16 cellular contexts compared by ENCODE assay signal in genomic region chr17:55575058-55575606, GRCh38.
DNase-seq lines count a peak whose midpoint lies in the region; ATAC-seq and TF ChIP-seq lines count a peak whose summit lies in the region.
"Had no signal": no experiment of that assay in that cellular context is flagged by ENCODE, and none has a peak within 500 bp of the region (broad histone marks: within the 10 kb centered on the region; RNA-seq: fewer than 3 reads in every experiment).

No MANE protein-coding gene starts in this region.

- peaks cover 2% of the 10 kb centered on the region for H3K27me3 Mint-ChIP-seq in GM23338 (ENCODE audit: insufficient read depth, low read depth, poor library complexity)
- H3K27me3 Mint-ChIP-seq: CD4-positive, alpha-beta T cell had no signal

- ATAC-seq in GM23338 = no peak
- peak in 1 of 2 donors; percentile 25 for ATAC-seq in lower lobe of right lung
- ATAC-seq in upper lobe of right lung = peak; percentile 27
- ATAC-seq in HG03565 (IDR thresholded peaks at IDR 0.05; ENCODE audit: unreplicated experiment) = no peak

- H3K4me1 Mint-ChIP-seq in GM23338 = peaks cover 7% of the 10 kb centered on the region

- H3K9me3 Mint-ChIP-seq in GM23338 = no peaks in the 10 kb centered on the region; the same call in 1 of the 3 replicates
- H3K9me3 Mint-ChIP-seq: CD4-positive, alpha-beta T cell had no signal

- H3F3A ChIP-seq in GM23338 (replicated peaks; ENCODE audit: low read depth) = no peaks in the 10 kb centered on the region

- H2AFZ ChIP-seq in GM23338 = peak overlapping the region; percentile 98; the same call in 1 of the 2 replicates
- H2AFZ ChIP-seq: PC-9 had no signal

- H3K4me1 ChIP-seq in GM23338 (ENCODE audit: insufficient read depth) (peaks cover 7% of the 10 kb centered on the region; the same call in 1 of the 2 replicates), esophagus muscularis mucosa (peaks cover 3 to 24% (median 15%) of the 10 kb centered on the region in 4 donors), lower lobe of right lung (peaks cover 26% of the 10 kb centered on the region), upper lobe of right lung (peaks cover 19% of the 10 kb centered on the region)
- H3K4me1 ChIP-seq: BE2C had no signal

- no peak for TF ChIP-seq EP300 in esophagus muscularis mucosa (IDR thresholded peaks at IDR 0.05)

- no peak overlapping the region for H3K4me3 Mint-ChIP-seq in GM23338
- H3K4me3 Mint-ChIP-seq: CD4-positive, alpha-beta T cell had no signal

- TF ChIP-seq POLR2A in esophagus muscularis mucosa (IDR thresholded peaks at IDR 0.05; ENCODE audit: low read depth) = no peak

- no peak overlapping the region for H3K27ac Mint-ChIP-seq in GM23338
- H3K27ac Mint-ChIP-seq: CD4-positive, alpha-beta T cell had no signal

- intact Hi-C loops in esophagus muscularis mucosa (cut with DNase I) (no loop called here), lower lobe of right lung (cut with DNase I) (no loop called here), upper lobe of right lung (cut with DNase I) (no loop called here)

- H3K9me3 ChIP-seq in esophagus muscularis mucosa = no peaks in the 10 kb centered on the region
- H3K9me3 ChIP-seq in lower lobe of right lung = no peaks in the 10 kb centered on the region
- H3K9me3 ChIP-seq in upper lobe of right lung = no peaks in the 10 kb centered on the region
- H3K9me3 ChIP-seq: BE2C had no signal

- no peak overlapping the region for H3K4me2 ChIP-seq in GM23338

- no peaks in the 10 kb centered on the region for H4K20me1 ChIP-seq in GM23338 (replicated peaks; ENCODE audit: insufficient read depth)

- H3K27me3 ChIP-seq in GM23338 (ENCODE audit: insufficient read depth) = no peaks in the 10 kb centered on the region
- H3K27me3 ChIP-seq in esophagus muscularis mucosa = no peaks in the 10 kb centered on the region
- H3K27me3 ChIP-seq in lower lobe of right lung (ENCODE audit: low read depth) = no peaks in the 10 kb centered on the region
- H3K27me3 ChIP-seq in upper lobe of right lung = no peaks in the 10 kb centered on the region
- H3K27me3 ChIP-seq: BE2C had no signal

- no peaks in the 10 kb centered on the region for H3K9me2 ChIP-seq in GM23338 (ENCODE audit: insufficient read depth)

- H3K36me3 ChIP-seq in GM23338 (ENCODE audit: insufficient read depth) = no peaks in the 10 kb centered on the region
- no peaks in the 10 kb centered on the region for H3K36me3 ChIP-seq in esophagus muscularis mucosa
- H3K36me3 ChIP-seq in lower lobe of right lung = no peaks in the 10 kb centered on the region
- H3K36me3 ChIP-seq in upper lobe of right lung = no peaks in the 10 kb centered on the region
- H3K36me3 ChIP-seq: BE2C had no signal

- DNase-seq in GM23338 (ENCODE audit: low spot score) (no peak), esophagus muscularis mucosa (ENCODE audit: extremely low spot score) (no peak), lower lobe of right lung (no peak), upper lobe of right lung (no peak), NCI-H526 treated with DMSO at 0.1 percent for 48 hours (lab: John Stamatoyannopoulos, UW) (no peak), NCI-H526 (lab: John Stamatoyannopoulos, UW) (no peak), AG08395 (ENCODE audit: low spot score) (no peak)
- DNase-seq: BE2C; CD4-positive, alpha-beta T cell; GF-D8; GOT3; NCI-H1417; NCI-H187; NCI-H510A treated with DMSO at 0.1 percent for 48 hours; PC-9 had no signal

- H3K79me2 ChIP-seq in GM23338 (replicated peaks; ENCODE audit: insufficient read depth) = no peaks in the 10 kb centered on the region

- H3K27ac ChIP-seq in GM23338 (ENCODE audit: low read depth) (no peak overlapping the region), esophagus muscularis mucosa (replicated peaks in 1 of 4) (peak overlapping the region in 3 of 4 donors; percentile 73 to 82 (median 77)), lower lobe of right lung (peak overlapping the region; percentile 84), upper lobe of right lung (no peak overlapping the region)
- H3K27ac ChIP-seq: PC-9 had no signal

- H3K36me3 Mint-ChIP-seq in GM23338 (ENCODE audit: low read depth) = no peaks in the 10 kb centered on the region

- no peak for TF ChIP-seq CTCF in GM23338 (conservative IDR thresholded peaks at IDR 0.05; ENCODE audit: low read depth in 2 of 2)
- no peak for TF ChIP-seq CTCF in esophagus muscularis mucosa (IDR thresholded peaks at IDR 0.05)
- no peak for TF ChIP-seq CTCF in lower lobe of right lung (IDR thresholded peaks at IDR 0.05)
- TF ChIP-seq CTCF in upper lobe of right lung (IDR thresholded peaks at IDR 0.05) = no peak

- H3K4me3 ChIP-seq in GM23338 (no peak overlapping the region), esophagus muscularis mucosa (no peak overlapping the region), lower lobe of right lung (no peak overlapping the region), upper lobe of right lung (no peak overlapping the region)
- H3K4me3 ChIP-seq: PC-9 had no signal

- WGBS in esophagus muscularis mucosa = 100% methylated on average over 4 of the region's 4 CpGs

TF ChIP-seq in GM23338, 12 proteins besides CTCF, POLR2A, EP300 and RAD21 (continues in another document):
- TF ChIP-seq CREB1 (CRISPR knock-in tag; IDR thresholded peaks at IDR 0.05; ENCODE audit: low read depth) = no peak
- no peak for TF ChIP-seq ZNF114 (CRISPR knock-in tag; IDR thresholded peaks at IDR 0.05)
- no peak for TF ChIP-seq NANOG (IDR thresholded peaks at IDR 0.05; ENCODE audit: borderline replicate concordance)
- no peak for TF ChIP-seq EZH2 (IDR thresholded peaks at IDR 0.05; ENCODE audit: low read depth, unreplicated experiment)
- TF ChIP-seq EZH2phosphoT487 (IDR thresholded peaks at IDR 0.05; ENCODE audit: unreplicated experiment) = no peak
- no peak for TF ChIP-seq POLR2AphosphoS5 (IDR thresholded peaks at IDR 0.05; ENCODE audit: low read depth)
- no peak for TF ChIP-seq ETS1 (IDR thresholded peaks at IDR 0.05)
- no peak for TF ChIP-seq ZNF462 (CRISPR knock-in tag; IDR thresholded peaks at IDR 0.05)

Comparison
In these comparisons a context has a peak if more than half of its experiments do, and no peak if none do; other contexts are left out.
1. H3K27ac ChIP-seq: peak in esophagus muscularis mucosa (3 of 4) and lower lobe of right lung (single experiment); none in GM23338 (single experiment) and upper lobe of right lung (single experiment).